ENCODE assay signal across 19 cellular contexts in the genomic region with DNA sequence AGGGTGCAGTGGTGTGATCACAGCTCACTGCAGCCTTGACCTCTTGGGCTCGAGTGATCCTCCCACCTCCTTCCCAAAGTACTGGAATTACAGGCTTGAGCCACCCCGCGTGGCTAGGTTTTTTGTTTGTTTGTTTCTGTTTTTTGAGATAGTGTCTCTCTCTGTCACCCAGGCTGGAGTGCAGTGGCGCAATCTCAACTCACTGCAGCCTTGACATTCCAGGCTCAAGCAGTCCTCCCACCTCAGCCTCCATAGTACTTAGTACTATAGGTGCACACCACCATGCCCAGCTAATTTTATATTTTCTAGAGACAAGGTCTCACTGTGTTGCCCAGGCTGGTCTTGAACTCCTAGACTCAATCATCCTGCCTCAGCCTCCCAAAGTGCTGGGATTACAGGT. TPM values are rescaled to one million over a fixed set of nuclear protein-coding genes. Genes with fewer than 3 reads are reported as not detected.
"Had no signal": no experiment of that assay in that cellular context is flagged by ENCODE, and none has a peak within 500 bp of the region (broad histone marks: within the 10 kb centered on the region; RNA-seq: fewer than 3 reads in every experiment).

No MANE protein-coding gene starts in this region.

RNA-seq across cellular contexts. Expression of a gene that starts 47.6 kb away (rescaled TPM):
- total RNA-seq: hepatocyte, kidney, kidney epithelial cell, left colon, left lobe of liver, left lung, left ventricle myocardium superior, liver, lower leg skin, lung, lung microvascular endothelial cell, mammary epithelial cell, mesenteric fat pad, mesothelial cell of epicardium, mononuclear cell, mucosa of gallbladder, myocyte had no signal
- polyA plus RNA-seq: hepatocyte, immature natural killer cell, keratinocyte, liver, mammary epithelial cell had no signal
